In genomic region chr11:32913445-32913844, GRCh38 we compare ENCODE assay signal across 18 cellular contexts. TPM values are rescaled to one million over a fixed set of nuclear protein-coding genes. Genes with fewer than 3 reads are reported as not detected.
DNase-seq lines count a peak whose midpoint lies in the region; ATAC-seq and TF ChIP-seq lines count a peak whose summit lies in the region.
"Had no signal": no experiment of that assay in that cellular context is flagged by ENCODE, and none has a peak within 500 bp of the region (broad histone marks: within the 10 kb centered on the region; RNA-seq: fewer than 3 reads in every experiment).

No MANE protein-coding gene starts in this region.

- no peak overlapping the region for H3K4me3 Mint-ChIP-seq in WTC11
- H3K4me3 Mint-ChIP-seq: CD4-positive, alpha-beta T cell; GM23338; IgD-negative memory B cell had no signal

- WGBS in adrenal gland, 4 donors, result 92 to 96% (median 95%) methylated on average over 7 of the region's 7 CpGs

- POLR2A ChIA-PET in WTC11 (lab: Charles Lee), result no interaction called here

- no peaks in the 10 kb centered on the region for H3K27me3 ChIP-seq in adrenal gland
- H3K27me3 ChIP-seq in foreskin keratinocyte, result no peaks in the 10 kb centered on the region
- H3K27me3 ChIP-seq: BLaER1 treated with 17β-estradiol and CSF1 and Interleukin-3, amounts not matched to agents 10 nM and 100 nM had no signal

- ATAC-seq in WTC11, result no peak
- peak; percentile 86 for ATAC-seq in mucosa of descending colon
- ATAC-seq in left ventricle myocardium superior, result no peak
- ATAC-seq in foreskin keratinocyte, result no peak
- ATAC-seq: GM23338 had no signal

- no peaks in the 10 kb centered on the region for H3K27me3 Mint-ChIP-seq in WTC11 (ENCODE audit: low read depth)
- H3K27me3 Mint-ChIP-seq: CD4-positive, alpha-beta T cell; IgD-negative memory B cell had no signal

- intact Hi-C loops in mucosa of descending colon (cut with DNase I, micrococcal nuclease), result no loop called here
- intact Hi-C loops in adrenal gland (cut with DNase I), result no loop called here
- intact Hi-C loops in left ventricle myocardium superior (cut with micrococcal nuclease), result no loop called here

- no peaks in the 10 kb centered on the region for H3K9me3 ChIP-seq in mucosa of descending colon
- no peaks in the 10 kb centered on the region for H3K9me3 ChIP-seq in adrenal gland (replicated peaks in 1 of 3)

- DNase-seq in LNCaP clone FGC (ENCODE audit: low read depth), result peak; percentile 80
- no peak for DNase-seq in WTC11 (ENCODE audit: low spot score)
- peak in 1 of 3 donors; percentile 39 for DNase-seq in mucosa of descending colon
- no peak for DNase-seq in adrenal gland
- no peak for DNase-seq in left ventricle myocardium superior
- DNase-seq in foreskin keratinocyte, result no peak
- DNase-seq in NCI-H2107 treated with DMSO at 0.1 percent for 48 hours (lab: John Stamatoyannopoulos, UW; ENCODE audit: unreplicated experiment), result no peak
- DNase-seq: 8988T; ACHN; CD4-positive, alpha-beta T cell; DMS153; DND-41; GDM1; H7 had no signal

- peaks cover 15% of the 10 kb centered on the region for H3K36me3 Mint-ChIP-seq in WTC11

- H3K36me3 ChIP-seq in mucosa of descending colon (ENCODE audit: low read depth) (no peaks in the 10 kb centered on the region), adrenal gland (replicated peaks in 1 of 2) (no peaks in the 10 kb centered on the region)

- H3K27ac Mint-ChIP-seq in WTC11, result peak overlapping the region; percentile 20; the same call in 1 of the 2 replicates
- H3K27ac Mint-ChIP-seq: CD4-positive, alpha-beta T cell; GM23338; IgD-negative memory B cell had no signal

- TF ChIP-seq CTCF in C4-2B (conservative IDR thresholded peaks at IDR 0.05) (no peak), LNCaP clone FGC (IDR thresholded peaks at IDR 0.05; ENCODE audit: control insufficient read depth, extremely low read depth, insufficient read depth) (no peak), WTC11 (IDR thresholded peaks at IDR 0.05) (no peak), mucosa of descending colon (IDR thresholded peaks at IDR 0.05) (no peak), adrenal gland (IDR thresholded peaks at IDR 0.05) (no peak), foreskin keratinocyte (conservative IDR thresholded peaks at IDR 0.05) (no peak)

- H3K4me1 ChIP-seq in mucosa of descending colon (ENCODE audit: low read depth) (no peaks in the 10 kb centered on the region), adrenal gland (replicated peaks in 1 of 2) (peaks cover 0 to 2% of the 10 kb centered on the region in 2 donors), foreskin keratinocyte (peaks cover 8% of the 10 kb centered on the region)
- H3K4me1 ChIP-seq: BLaER1 treated with 17β-estradiol and CSF1 and Interleukin-3, amounts not matched to agents 10 nM and 100 nM had no signal

- H3K27ac ChIP-seq in C4-2B (peak overlapping the region; percentile 36), adrenal gland (no peak overlapping the region), foreskin keratinocyte (no peak overlapping the region)
- H3K27ac ChIP-seq: BLaER1 treated with 17β-estradiol and CSF1 and Interleukin-3, amounts not matched to agents 10 nM and 100 nM had no signal

- TF ChIP-seq POLR2A in adrenal gland (IDR thresholded peaks at IDR 0.05), result no peak

- no peaks in the 10 kb centered on the region for H3K9me3 Mint-ChIP-seq in WTC11
- H3K9me3 Mint-ChIP-seq: GM23338, IgD-negative memory B cell had no signal

- H3K4me1 Mint-ChIP-seq in WTC11, result peaks cover 48% of the 10 kb centered on the region

- CTCF ChIA-PET in WTC11 (lab: Charles Lee), result no interaction called here

- no peak overlapping the region for H3K4me3 ChIP-seq in LNCaP clone FGC (ENCODE audit: low read depth, low read length)
- no peak overlapping the region for H3K4me3 ChIP-seq in mucosa of descending colon
- no peak overlapping the region for H3K4me3 ChIP-seq in adrenal gland
- H3K4me3 ChIP-seq: BLaER1 treated with 17β-estradiol and CSF1 and Interleukin-3, amounts not matched to agents 10 nM and 100 nM; GM23338 had no signal

TF ChIP-seq in WTC11, 78 proteins besides CTCF, POLR2A, EP300 and RAD21 (continues in another document):
- TF ChIP-seq ZNF219 (CRISPR knock-in tag; IDR thresholded peaks at IDR 0.05; ENCODE audit: borderline replicate concordance) (no peak), NFATC4 (CRISPR knock-in tag; IDR thresholded peaks at IDR 0.05) (no peak), MXD4 (CRISPR knock-in tag; IDR thresholded peaks at IDR 0.05; ENCODE audit: borderline replicate concordance) (no peak), SP1 (CRISPR knock-in tag; conservative IDR thresholded peaks at IDR 0.05) (no peak), ZNF317 (CRISPR knock-in tag; IDR thresholded peaks at IDR 0.05; ENCODE audit: borderline replicate concordance, low read depth) (no peak), ERG (CRISPR knock-in tag; IDR thresholded peaks at IDR 0.05) (no peak), ZNF425 (CRISPR knock-in tag; conservative IDR thresholded peaks at IDR 0.05) (no peak), ESRRA (CRISPR knock-in tag; IDR thresholded peaks at IDR 0.05; ENCODE audit: borderline replicate concordance) (no peak), GTF2I (CRISPR knock-in tag; conservative IDR thresholded peaks at IDR 0.05) (no peak), ZBTB43 (CRISPR knock-in tag; IDR thresholded peaks at IDR 0.05) (no peak), NR2C2 (CRISPR knock-in tag; IDR thresholded peaks at IDR 0.05) (no peak), AFF4 (CRISPR knock-in tag; IDR thresholded peaks at IDR 0.05; ENCODE audit: borderline replicate concordance) (no peak)

RNA-seq across cellular contexts. Expression of gene QSER1, which starts 20.8 kb away (rescaled TPM):
- 74.0 to 84.0 TPM (median 79.3 TPM) in 3 replicates for total RNA-seq in WTC11 (2021)
- total RNA-seq in mucosa of descending colon, result 10 to 100 TPM; 20.3 to 30.1 (median 25.9) TPM
- 10 to 100 TPM; 15.8 to 23.7 (median 20.1) TPM for total RNA-seq in adrenal gland
- 10 to 100 TPM in 1 of 3 donors, 1 to 10 TPM in 2; 2.4 to 11.1 (median 4.7) TPM for polyA plus RNA-seq in adrenal gland
- 16.5 TPM for total RNA-seq in left ventricle myocardium superior
- total RNA-seq in foreskin keratinocyte, result 26.8 and 28.7 TPM in 2 replicates
- polyA plus RNA-seq in foreskin keratinocyte, result 2.8 and 3.8 TPM in 2 replicates
